In genomic region chrX:77510007-77510406, GRCh38 we compare ENCODE assay signal across 25 cellular contexts.
DNase-seq lines count a peak whose midpoint lies in the region; ATAC-seq, FAIRE-seq and TF ChIP-seq lines count a peak whose summit lies in the region.
"Had no signal": no experiment of that assay in that cellular context is flagged by ENCODE, and none has a peak within 500 bp of the region (broad histone marks: within the 10 kb centered on the region; RNA-seq: fewer than 3 reads in every experiment).

No MANE protein-coding gene starts in this region.

- H3K27ac Mint-ChIP-seq in activated naive CD4-positive, alpha-beta T cell treated with anti-CD3 and anti-CD28 coated beads, Interleukin-2, amount 50 U/mL, for 72 hours = peak overlapping the region; percentile 22 to 35
- H3K27ac Mint-ChIP-seq in endothelial cell (ENCODE audit: unreplicated experiment) (peak overlapping the region; percentile 36), type B pancreatic cell (no peak overlapping the region)
- H3K27ac Mint-ChIP-seq: CD4-positive, CD25-positive, alpha-beta regulatory T cell; GM23338 had no signal

- no peak for TF ChIP-seq CTCF in endothelial cell (IDR thresholded peaks at IDR 0.05; ENCODE audit: unreplicated experiment)
- no peak for TF ChIP-seq CTCF in type B pancreatic cell (conservative IDR thresholded peaks at IDR 0.05)

- H3K9me3 ChIP-seq in small intestine (ENCODE audit: control insufficient read depth, low read depth) = no peaks in the 10 kb centered on the region
- H3K9me3 ChIP-seq: BE2C, MG63, SJSA1 had no signal

- 85 to 89% (median 86%) methylated on average over 1 of the region's 1 CpG for WGBS in small intestine, 3 donors

- H3K4me1 ChIP-seq in small intestine (ENCODE audit: control insufficient read depth in 2 of 2, insufficient read depth in 1 of 2, low read depth in 1 of 2, low read length in 1 of 2) = no peaks in the 10 kb centered on the region
- H3K4me1 ChIP-seq: BE2C, SJSA1 had no signal

- H3K36me3 Mint-ChIP-seq in activated naive CD4-positive, alpha-beta T cell treated with anti-CD3 and anti-CD28 coated beads, Interleukin-2, amount 50 U/mL, for 72 hours = peaks cover 7 to 27% of the 10 kb centered on the region in 2 donors
- H3K36me3 Mint-ChIP-seq in endothelial cell (ENCODE audit: low read depth, unreplicated experiment) (peaks cover 20% of the 10 kb centered on the region), type B pancreatic cell (peaks cover 20% of the 10 kb centered on the region)

- no peak for ATAC-seq in activated naive CD4-positive, alpha-beta T cell treated with anti-CD3 and anti-CD28 coated beads, Interleukin-2, amount 50 U/mL, for 72 hours
- no peak for ATAC-seq in GM19324 (IDR thresholded peaks at IDR 0.05; ENCODE audit: low FRiP score, unreplicated experiment)
- ATAC-seq: GM23338, HCT116, HepG2 had no signal

- H3K27me3 ChIP-seq in small intestine (ENCODE audit: control insufficient read depth in 2 of 2, insufficient read depth in 2 of 2, low read length in 2 of 2) = no peaks in the 10 kb centered on the region
- H3K27me3 ChIP-seq: BE2C, MG63, SJSA1 had no signal

- H3K4me3 Mint-ChIP-seq in endothelial cell (ENCODE audit: unreplicated experiment) (no peak overlapping the region), type B pancreatic cell (no peak overlapping the region)
- H3K4me3 Mint-ChIP-seq: CD4-positive, CD25-positive, alpha-beta regulatory T cell; GM23338 had no signal

- H3K4me1 Mint-ChIP-seq in endothelial cell (ENCODE audit: unreplicated experiment) (peaks cover 14% of the 10 kb centered on the region), type B pancreatic cell (ENCODE audit: unreplicated experiment) (no peaks in the 10 kb centered on the region)

- no peak overlapping the region for H3K4me3 ChIP-seq in small intestine (ENCODE audit: low read depth in 1 of 2, low read length in 2 of 2)
- H3K4me3 ChIP-seq: GM23338, MG63, SJSA1 had no signal

- peaks cover 0 to 3% of the 10 kb centered on the region in 2 donors for H3K36me3 ChIP-seq in small intestine (ENCODE audit: control insufficient read depth in 2 of 2, insufficient read depth in 2 of 2, low read length in 2 of 2)
- H3K36me3 ChIP-seq: BE2C had no signal

- peaks cover 1% of the 10 kb centered on the region for H3K27me3 Mint-ChIP-seq in endothelial cell (ENCODE audit: unreplicated experiment)
- H3K27me3 Mint-ChIP-seq in type B pancreatic cell = no peaks in the 10 kb centered on the region
- H3K27me3 Mint-ChIP-seq: CD4-positive, CD25-positive, alpha-beta regulatory T cell had no signal

- FAIRE-seq in small intestine (lab: Jason Lieb, UNC) = no peak
- FAIRE-seq: A204.1, G401.6, HepG2 had no signal

- H3K9me3 Mint-ChIP-seq in activated naive CD4-positive, alpha-beta T cell treated with anti-CD3 and anti-CD28 coated beads, Interleukin-2, amount 50 U/mL, for 72 hours = peaks cover 0 to 4% of the 10 kb centered on the region in 2 donors
- H3K9me3 Mint-ChIP-seq in endothelial cell (ENCODE audit: unreplicated experiment) (no peaks in the 10 kb centered on the region), type B pancreatic cell (no peaks in the 10 kb centered on the region)

- no peak for DNase-seq in activated naive CD4-positive, alpha-beta T cell treated with anti-CD3 and anti-CD28 coated beads, Interleukin-2, amount 50 U/mL, for 72 hours (ENCODE audit: low spot score in 2 of 2)
- DNase-seq in activated naive CD4-positive, alpha-beta T cell (lab: John Stamatoyannopoulos, UW) = no peak
- DNase-seq in M059J (ENCODE audit: low read depth) (peak; percentile 23), endothelial cell (ENCODE audit: low spot score) (no peak), type B pancreatic cell (ENCODE audit: extremely low spot score, unreplicated experiment) (no peak), small intestine (no peak)
- DNase-seq: BE2C; CD4-positive, CD25-positive, alpha-beta regulatory T cell; COR-L47; DMS 273 treated with DMSO at 0.1 percent for 48 hours; DND-41; KG1; MG63; NCI-H1048; NCI-H1436 treated with DMSO at 0.1 percent for 48 hours; NCI-H2029 treated with DMSO at 0.1 percent for 48 hours; NCI-H2171; NCI-H526 had no signal

- H3K27ac ChIP-seq in small intestine (ENCODE audit: low read depth in 1 of 2, low read length in 1 of 2) = no peak overlapping the region
- H3K27ac ChIP-seq: SJSA1 had no signal
